In the genomic region with DNA sequence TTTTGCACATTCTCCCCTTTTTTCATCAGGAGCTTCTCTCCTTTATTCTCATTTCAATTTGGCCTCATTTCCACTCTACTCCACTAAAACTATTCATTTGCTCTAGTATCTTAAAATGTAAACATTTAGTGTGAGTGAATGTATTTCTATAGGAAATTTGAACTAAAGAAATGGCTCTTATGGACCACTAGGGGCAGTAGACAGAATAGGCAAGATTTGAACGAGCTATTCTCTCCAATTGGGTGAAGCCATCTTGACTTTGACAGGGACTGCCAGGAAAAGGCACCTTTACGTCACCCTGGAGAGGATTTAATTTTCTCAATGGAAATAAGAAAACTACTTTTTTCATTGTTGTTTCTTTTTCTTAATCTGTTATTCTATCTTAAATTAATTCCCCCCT, we compare ENCODE assay signal across 14 cellular contexts.
DNase-seq lines count a peak whose midpoint lies in the region; ATAC-seq and TF ChIP-seq lines count a peak whose summit lies in the region.
"Had no signal": no experiment of that assay in that cellular context is flagged by ENCODE, and none has a peak within 500 bp of the region (broad histone marks: within the 10 kb centered on the region; RNA-seq: fewer than 3 reads in every experiment).

No MANE protein-coding gene starts in this region.

- no peak overlapping the region for H2AFZ ChIP-seq in MM.1S (ENCODE audit: low read length)

- no peak overlapping the region for H3K9ac ChIP-seq in MM.1S (ENCODE audit: low read length)
- H3K9ac ChIP-seq: BLaER1 had no signal

- no peaks in the 10 kb centered on the region for H3K9me2 ChIP-seq in MM.1S (replicated peaks; ENCODE audit: insufficient read depth, low read length)

- H3K4me2 ChIP-seq in MM.1S (ENCODE audit: low read depth, low read length): no peak overlapping the region
- H3K4me2 ChIP-seq: BLaER1 had no signal

- intact Hi-C loops in upper lobe of right lung (cut with DNase I) (no loop called here), prostate gland (cut with DNase I) (no loop called here)

- in situ Hi-C loops in brain microvascular endothelial cell (cut with HindIII; ENCODE audit: low pct_ligation_motif_present, low sequenced_read_pairs): no loop called here

- no peaks in the 10 kb centered on the region for H3K36me3 ChIP-seq in MM.1S (replicated peaks; ENCODE audit: insufficient read depth, low read length)
- H3K36me3 ChIP-seq in brain microvascular endothelial cell (replicated peaks): no peaks in the 10 kb centered on the region
- no peaks in the 10 kb centered on the region for H3K36me3 ChIP-seq in upper lobe of right lung
- no peaks in the 10 kb centered on the region for H3K36me3 ChIP-seq in prostate gland
- H3K36me3 ChIP-seq: BLaER1 had no signal

- H3F3A ChIP-seq in MM.1S (ENCODE audit: insufficient read depth, low read length): no peaks in the 10 kb centered on the region

- H3K27ac ChIP-seq in MM.1S (ENCODE audit: low read length) (no peak overlapping the region), brain microvascular endothelial cell (no peak overlapping the region), upper lobe of right lung (no peak overlapping the region), prostate gland (no peak overlapping the region)
- H3K27ac ChIP-seq: BLaER1 had no signal

- H3K4me3 ChIP-seq in MM.1S (ENCODE audit: low read length) (no peak overlapping the region), brain microvascular endothelial cell (ENCODE audit: low read depth, low read length) (no peak overlapping the region), upper lobe of right lung (no peak overlapping the region), prostate gland (no peak overlapping the region)
- H3K4me3 ChIP-seq: BLaER1 had no signal

- no peaks in the 10 kb centered on the region for H3K27me3 ChIP-seq in MM.1S (replicated peaks; ENCODE audit: insufficient read depth, low read length)
- H3K27me3 ChIP-seq in brain microvascular endothelial cell (replicated peaks): no peaks in the 10 kb centered on the region
- H3K27me3 ChIP-seq in upper lobe of right lung: no peaks in the 10 kb centered on the region
- no peaks in the 10 kb centered on the region for H3K27me3 ChIP-seq in prostate gland (replicated peaks; ENCODE audit: insufficient read depth)
- H3K27me3 ChIP-seq: BLaER1 had no signal

- H4K20me1 ChIP-seq in MM.1S (ENCODE audit: insufficient read depth, low read length): no peaks in the 10 kb centered on the region
- H4K20me1 ChIP-seq: BLaER1 had no signal

- no peaks in the 10 kb centered on the region for H3K9me3 ChIP-seq in MM.1S (replicated peaks; ENCODE audit: insufficient read depth, low read length)
- H3K9me3 ChIP-seq in upper lobe of right lung: no peaks in the 10 kb centered on the region
- H3K9me3 ChIP-seq in prostate gland: no peaks in the 10 kb centered on the region
- H3K9me3 ChIP-seq: BLaER1 had no signal

- TF ChIP-seq CTCF in MM.1S (IDR thresholded peaks at IDR 0.05; ENCODE audit: low read length) (peak; percentile 39; the same call in 1 of the 2 replicates), brain microvascular endothelial cell (IDR thresholded peaks at IDR 0.05; ENCODE audit: low read depth, low read length, missing control alignments) (peak; percentile 28), upper lobe of right lung (IDR thresholded peaks at IDR 0.05) (peak; percentile 5), prostate gland (IDR thresholded peaks at IDR 0.05) (peak in 1 of 4 experiments; percentile 21)

- DNase-seq in SHP77 (lab: John Stamatoyannopoulos, UW) (peak; percentile 9 to 20), SHP77 treated with DMSO at 0.1 percent for 48 hours (lab: John Stamatoyannopoulos, UW) (no peak), MM.1S (peak; percentile 18), brain microvascular endothelial cell (no peak), upper lobe of right lung (no peak), prostate gland (ENCODE audit: low spot score) (no peak)
- DNase-seq in stimulated activated CD8-positive, alpha-beta memory T cell treated with anti-CD3 and anti-CD28 coated beads, Interleukin-4, amount 100 ng/mL, for 48 hours: no peak
- DNase-seq: activated T-cell treated with anti-CD3 and anti-CD28 coated beads, Interleukin-2, amount 50 U/mL, for 48 hours; midbrain; NCI-H226; stimulated activated naive CD4-positive, alpha-beta T cell treated with Interleukin-2 at 50 U/mL for 16 hours; T1000 had no signal

- no peaks in the 10 kb centered on the region for H3K79me2 ChIP-seq in MM.1S (ENCODE audit: low read length)

- ATAC-seq in upper lobe of right lung: no peak
- ATAC-seq in HG02970 (IDR thresholded peaks at IDR 0.05; ENCODE audit: low FRiP score, unreplicated experiment): no peak

- TF ChIP-seq POLR2A in prostate gland (IDR thresholded peaks at IDR 0.05): no peak

- WGBS in prostate gland: 78% methylated on average over 2 of the region's 2 CpGs

- H3K4me1 ChIP-seq in MM.1S (ENCODE audit: low read length) (no peaks in the 10 kb centered on the region), upper lobe of right lung (no peaks in the 10 kb centered on the region), prostate gland (replicated peaks) (no peaks in the 10 kb centered on the region)
- H3K4me1 ChIP-seq: BLaER1 had no signal

Comparison
In these comparisons a context has a peak if more than half of its experiments do, and no peak if none do; other contexts are left out.
1. DNase-seq: peak in SHP77 (2 of 2) and MM.1S (single experiment); none in SHP77 treated with DMSO at 0.1 percent for 48 hours (single experiment), brain microvascular endothelial cell (single experiment), upper lobe of right lung (single experiment), prostate gland (single experiment) and stimulated activated CD8-positive, alpha-beta memory T cell treated with anti-CD3 and anti-CD28 coated beads, Interleukin-4, amount 100 ng/mL, for 48 hours (single experiment).